Comparison of ENCODE assay signal across 1 cellular context in the genomic region with DNA sequence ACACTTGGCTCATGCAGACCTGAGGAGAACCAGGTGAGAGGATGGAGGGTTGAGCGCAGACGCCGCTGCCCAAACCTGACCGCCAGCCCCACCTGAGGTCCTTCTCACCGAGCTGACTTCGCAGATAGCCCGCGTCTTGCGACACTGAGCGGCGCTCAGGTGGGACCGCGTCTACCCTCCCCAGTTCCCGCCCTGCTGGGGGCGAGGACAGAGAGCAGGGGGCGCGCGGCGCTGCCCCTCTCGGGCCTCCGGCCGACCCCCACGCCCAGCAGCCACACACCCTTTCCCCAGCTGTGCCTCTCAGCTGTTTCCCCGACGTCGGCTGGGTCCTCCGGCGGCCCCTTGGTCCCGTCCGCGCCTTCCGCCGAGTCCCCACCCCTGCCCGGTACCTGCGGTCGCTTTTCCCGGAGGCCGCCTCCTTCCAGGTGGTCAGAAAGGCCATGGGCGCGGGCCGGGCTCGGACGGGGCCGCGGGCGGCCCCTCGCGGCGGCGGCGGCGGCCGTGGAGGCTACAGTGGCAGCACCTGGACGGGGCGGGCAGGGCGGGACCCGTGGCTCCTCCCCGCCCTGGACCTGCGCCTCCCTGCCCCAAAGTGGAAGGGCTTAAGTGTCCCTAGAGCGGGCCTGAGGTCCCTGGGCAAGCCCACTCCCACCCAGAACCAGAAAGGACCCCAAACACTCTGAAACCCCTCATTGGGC.
TF ChIP-seq lines count a peak whose summit lies in the region.

No MANE protein-coding gene starts in this region.

TF ChIP-seq in H1, 55 proteins besides CTCF, POLR2A, EP300 and RAD21:
- TF ChIP-seq CTBP2 (IDR thresholded peaks at IDR 0.05; ENCODE audit: borderline replicate concordance, insufficient read depth, insufficient read length, low read length) = no peak
- no peak for TF ChIP-seq BACH1 (IDR thresholded peaks at IDR 0.05; ENCODE audit: low read length)
- TF ChIP-seq CREB1 (IDR thresholded peaks at IDR 0.05) = peak; percentile 43; the same call in 1 of the 2 replicates
- TF ChIP-seq RBBP5 (IDR thresholded peaks at IDR 0.05; ENCODE audit: borderline replicate concordance, low read depth, low read length) = peak; percentile 51; the same call in 1 of the 2 replicates
- TF ChIP-seq TAF1 (IDR thresholded peaks at IDR 0.05; ENCODE audit: low read depth, low read length) = 0 out of 2 replicates have a peak, but pooled peaks have one; percentile 40
- peak; percentile 27 for TF ChIP-seq ASH2L (IDR thresholded peaks at IDR 0.05; ENCODE audit: low read length)
- TF ChIP-seq GABPA (IDR thresholded peaks at IDR 0.05; ENCODE audit: borderline replicate concordance, insufficient read depth, low read length) = no peak
- TF ChIP-seq, protein P1, sequence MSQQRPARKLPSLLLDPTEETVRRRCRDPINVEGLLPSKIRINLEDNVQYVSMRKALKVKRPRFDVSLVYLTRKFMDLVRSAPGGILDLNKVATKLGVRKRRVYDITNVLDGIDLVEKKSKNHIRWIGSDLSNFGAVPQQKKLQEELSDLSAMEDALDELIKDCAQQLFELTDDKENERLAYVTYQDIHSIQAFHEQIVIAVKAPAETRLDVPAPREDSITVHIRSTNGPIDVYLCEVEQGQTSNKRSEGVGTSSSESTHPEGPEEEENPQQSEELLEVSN (IDR thresholded peaks at IDR 0.05) = peak; percentile 82
- TF ChIP-seq, protein P2, sequence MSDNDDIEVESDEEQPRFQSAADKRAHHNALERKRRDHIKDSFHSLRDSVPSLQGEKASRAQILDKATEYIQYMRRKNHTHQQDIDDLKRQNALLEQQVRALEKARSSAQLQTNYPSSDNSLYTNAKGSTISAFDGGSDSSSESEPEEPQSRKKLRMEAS (IDR thresholded peaks at IDR 0.05) = peak; percentile 74
- TF ChIP-seq CEBPB (IDR thresholded peaks at IDR 0.05; ENCODE audit: low read depth, low read length) = peak; percentile 49; the same call in 1 of the 2 replicates
- TF ChIP-seq JUND (IDR thresholded peaks at IDR 0.05; ENCODE audit: low read length) = no peak
- no peak for TF ChIP-seq PHF8 (conservative IDR thresholded peaks at IDR 0.05; ENCODE audit: low read depth, low read length)
- TF ChIP-seq KDM4A (IDR thresholded peaks at IDR 0.05; ENCODE audit: low read depth, low read length, severe bottlenecking) = peak; percentile 96
- no peak for TF ChIP-seq TBP (IDR thresholded peaks at IDR 0.05; ENCODE audit: low read depth, low read length)
- TF ChIP-seq SUZ12 (IDR thresholded peaks at IDR 0.05; ENCODE audit: low read length) = peak; percentile 39; the same call in 1 of the 2 replicates
